Comparison of ENCODE assay signal across 1 cellular context in genomic region chr17:56786989-56787482, GRCh38.
TF ChIP-seq lines count a peak whose summit lies in the region.

No MANE protein-coding gene starts in this region.

TF ChIP-seq in GM12878, 131 proteins besides CTCF, POLR2A, EP300 and RAD21 (continued from another document):
- no peak for TF ChIP-seq HSF1 (IDR thresholded peaks at IDR 0.05; ENCODE audit: low read depth, low read length)
- no peak for TF ChIP-seq WRNIP1 (IDR thresholded peaks at IDR 0.05; ENCODE audit: borderline replicate concordance, low read depth, low read length)
- TF ChIP-seq PBX3 (IDR thresholded peaks at IDR 0.05; ENCODE audit: insufficient replicate concordance, low read depth, low read length): no peak
- no peak; the same call in 1 of the 2 replicates for TF ChIP-seq RAD51 (IDR thresholded peaks at IDR 0.05)
- no peak for TF ChIP-seq SIX5 (IDR thresholded peaks at IDR 0.05; ENCODE audit: low read depth, low read length, severe bottlenecking)
- no peak for TF ChIP-seq ZNF622 (IDR thresholded peaks at IDR 0.05)
- no peak for TF ChIP-seq SMAD1 (IDR thresholded peaks at IDR 0.05; ENCODE audit: low read depth, partially characterized antibody)
- TF ChIP-seq SRF (IDR thresholded peaks at IDR 0.05; ENCODE audit: low read depth in 2 of 2, low read length in 2 of 2): no peak
- no peak for TF ChIP-seq SREBF1 (IDR thresholded peaks at IDR 0.05; ENCODE audit: low read length)
- no peak for TF ChIP-seq RB1 (IDR thresholded peaks at IDR 0.05; ENCODE audit: borderline replicate concordance)
- no peak for TF ChIP-seq MYC (IDR thresholded peaks at IDR 0.05; ENCODE audit: insufficient read depth, insufficient read length, insufficient replicate concordance, low read length, severe bottlenecking)
- no peak for TF ChIP-seq STAT1 (conservative IDR thresholded peaks at IDR 0.05)
- TF ChIP-seq EZH2 (IDR thresholded peaks at IDR 0.05; ENCODE audit: borderline replicate concordance, control insufficient read depth, low read depth, low read length): no peak
- TF ChIP-seq RFX5 (IDR thresholded peaks at IDR 0.05; ENCODE audit: low read depth, low read length): no peak
- no peak for TF ChIP-seq BACH1 (IDR thresholded peaks at IDR 0.05; ENCODE audit: borderline replicate concordance)
- no peak for TF ChIP-seq SREBF2 (IDR thresholded peaks at IDR 0.05; ENCODE audit: low read length)
- no peak for TF ChIP-seq EED (IDR thresholded peaks at IDR 0.05; ENCODE audit: low read depth)
- TF ChIP-seq TCF3 (IDR thresholded peaks at IDR 0.05; ENCODE audit: borderline replicate concordance, insufficient read depth, low read depth, low read length): no peak
- TF ChIP-seq MEF2B (IDR thresholded peaks at IDR 0.05; ENCODE audit: partially characterized antibody, poor library complexity, severe bottlenecking): peak; percentile 67
- TF ChIP-seq KDM1A (IDR thresholded peaks at IDR 0.05; ENCODE audit: borderline replicate concordance): no peak
- peak; percentile 64; the same call in 1 of the 2 replicates for TF ChIP-seq MYB (IDR thresholded peaks at IDR 0.05; ENCODE audit: borderline replicate concordance, low read depth, low read length)
- no peak for TF ChIP-seq NR2C2 (IDR thresholded peaks at IDR 0.05; ENCODE audit: borderline replicate concordance, control insufficient read depth, insufficient read length, low read depth)
- TF ChIP-seq NFXL1 (IDR thresholded peaks at IDR 0.05; ENCODE audit: borderline replicate concordance): no peak
- 0 out of 2 replicates have a peak, but pooled peaks have one; percentile 52 for TF ChIP-seq BCL11A (IDR thresholded peaks at IDR 0.05; ENCODE audit: low read depth, low read length)
- no peak for TF ChIP-seq ATF3 (IDR thresholded peaks at IDR 0.05; ENCODE audit: borderline replicate concordance, extremely low read depth, low read depth, low read length)
- TF ChIP-seq NFIC (IDR thresholded peaks at IDR 0.05; ENCODE audit: low read depth, low read length): peak; percentile 71; the same call in 1 of the 2 replicates
- no peak for TF ChIP-seq SMARCA5 (IDR thresholded peaks at IDR 0.05)
TF ChIP-seq in GM12878: peak in this region for 25.
